In genomic region chr3:113283306-113283705, GRCh38 we compare ENCODE assay signal across 22 cellular contexts.
"Had no signal": no experiment of that assay in that cellular context is flagged by ENCODE, and none has a peak within 500 bp of the region (broad histone marks: within the 10 kb centered on the region; RNA-seq: fewer than 3 reads in every experiment).

No MANE protein-coding gene starts in this region.

- H3K4me3 ChIP-seq: MG63, SJSA1, SK-N-MC had no signal

- H3K9me3 ChIP-seq: MG63, SJSA1 had no signal

- H3K36me3 ChIP-seq: MG63, SJSA1 had no signal

- DNase-seq: IMR-90, Karpas-422, KG1, MG63, NCI-H1092, NCI-H1105 treated with DMSO at 0.1 percent for 48 hours, NCI-H1417 treated with DMSO at 0.1 percent for 48 hours, NCI-H1694 treated with DMSO at 0.1 percent for 48 hours, NCI-H2029, NCI-H2081 treated with DMSO at 0.1 percent for 48 hours, NCI-H2171, NCI-H226, NCI-H446, NCI-H510A, NCI-H524 treated with DMSO at 0.1 percent for 48 hours, NCI-H69, NCI-H774, Right ventricle myocardium superior, RPMI8226, SIG-M5 had no signal

- H3K27ac ChIP-seq: SJSA1, SK-N-MC had no signal

- H3K27me3 ChIP-seq: MG63, SJSA1 had no signal
